Comparison of ENCODE assay signal across 3 cellular contexts in genomic region chr4:133903029-133903428, GRCh38.
"Had no signal": no experiment of that assay in that cellular context is flagged by ENCODE, and none has a peak within 500 bp of the region (broad histone marks: within the 10 kb centered on the region; RNA-seq: fewer than 3 reads in every experiment).

No MANE protein-coding gene starts in this region.

- H3K4me3 ChIP-seq: GM12878 had no signal

- DNase-seq: GDM1, GF-D8 had no signal

- ATAC-seq: GM12878 had no signal
